Comparison of ENCODE assay signal across 18 cellular contexts in the genomic region with DNA sequence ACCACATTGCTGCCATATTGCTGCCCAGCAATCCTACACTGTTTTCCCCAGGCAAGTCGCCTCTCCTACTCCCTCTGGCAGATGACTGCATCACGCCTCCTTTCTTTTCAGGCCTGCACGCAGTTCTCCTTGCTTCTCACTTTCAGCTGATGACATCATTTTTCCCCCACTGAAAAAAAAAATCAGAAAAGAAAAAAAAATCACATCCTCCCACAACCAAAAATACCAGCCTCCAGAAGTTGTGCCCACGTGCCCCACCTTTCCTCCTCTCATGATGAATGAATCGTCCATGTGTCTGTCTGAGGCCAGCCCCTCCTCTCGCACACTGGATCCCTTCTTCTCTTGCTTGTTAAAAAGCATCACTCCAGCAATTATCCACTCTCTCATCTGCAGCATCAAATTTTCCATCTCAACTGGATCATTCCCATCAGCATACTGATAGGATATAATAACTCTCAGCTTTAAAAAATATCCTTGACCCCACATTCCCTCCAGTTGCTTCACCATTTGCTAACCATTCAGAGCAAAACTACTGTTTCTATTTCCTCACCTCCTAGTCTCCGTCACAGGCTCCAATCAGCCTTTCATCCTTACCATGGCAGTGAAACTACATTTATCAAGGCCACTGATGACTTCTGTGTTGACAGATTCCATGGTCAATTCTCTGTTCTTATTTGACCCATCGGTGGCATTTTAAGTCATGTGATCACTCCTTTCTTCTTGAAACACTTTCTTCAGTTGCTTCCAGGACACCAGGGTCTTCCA. TPM values are rescaled to one million over a fixed set of nuclear protein-coding genes. Genes with fewer than 3 reads are reported as not detected.
A peak's percentile ranks its signal among the peaks of the same experiment; 100 is the strongest.
DNase-seq lines count a peak whose midpoint lies in the region; ATAC-seq and TF ChIP-seq lines count a peak whose summit lies in the region.
"Had no signal": no experiment of that assay in that cellular context is flagged by ENCODE, and none has a peak within 500 bp of the region (broad histone marks: within the 10 kb centered on the region; RNA-seq: fewer than 3 reads in every experiment).

No MANE protein-coding gene starts in this region.

- no peaks in the 10 kb centered on the region for H3K4me1 ChIP-seq in Caco-2
- H3K4me1 ChIP-seq: right atrium auricular region had no signal

- no peak overlapping the region for H3K4me3 ChIP-seq in Caco-2 (ENCODE audit: low read depth, low read length)
- H3K4me3 ChIP-seq: PC-9, right atrium auricular region, thoracic aorta had no signal

- peaks cover 13% of the 10 kb centered on the region for H3K27me3 Mint-ChIP-seq in stimulated activated naive CD8-positive, alpha-beta T cell treated with anti-CD3 and anti-CD28 coated beads, Interleukin-15, amount 100 ng/mL, for 72 hours
- H3K27me3 Mint-ChIP-seq in Caco-2 (ENCODE audit: insufficient read depth, unreplicated experiment), result no peaks in the 10 kb centered on the region

- no peak for TF ChIP-seq CTCF in Caco-2 (IDR thresholded peaks at IDR 0.05; ENCODE audit: insufficient read depth in 1 of 2, low read depth in 1 of 2, low read length in 1 of 2, severe bottlenecking in 1 of 2, unreplicated experiment in 1 of 2)

- POLR2A ChIA-PET in Caco-2 (lab: Charles Lee), result no interaction called here

- H3K27ac Mint-ChIP-seq in stimulated activated naive CD8-positive, alpha-beta T cell treated with anti-CD3 and anti-CD28 coated beads, Interleukin-15, amount 100 ng/mL, for 72 hours, result peak overlapping the region in 1 of 2 donors; percentile 37
- no peak overlapping the region for H3K27ac Mint-ChIP-seq in Caco-2 (ENCODE audit: unreplicated experiment)
- H3K27ac Mint-ChIP-seq: activated CD8-positive, alpha-beta memory T cell treated with anti-CD3 and anti-CD28 coated beads, Interleukin-2, amount 10 ng/mL, durations not matched to agents 7 days and 5 days; nephron progenitor cell had no signal

- BruUV-seq in Caco-2 (replicated peaks; lab: Mats Ljungman, UMichigan), result no TSS peak

- no peaks in the 10 kb centered on the region for H3K36me3 ChIP-seq in Caco-2 (ENCODE audit: control insufficient read depth, insufficient read depth, low read length)
- H3K36me3 ChIP-seq: right atrium auricular region, thoracic aorta had no signal

- H3K4me3 Mint-ChIP-seq in stimulated activated naive CD8-positive, alpha-beta T cell treated with anti-CD3 and anti-CD28 coated beads, Interleukin-15, amount 100 ng/mL, for 72 hours, result no peak overlapping the region
- no peak overlapping the region for H3K4me3 Mint-ChIP-seq in Caco-2 (ENCODE audit: unreplicated experiment)
- H3K4me3 Mint-ChIP-seq: activated CD8-positive, alpha-beta memory T cell treated with anti-CD3 and anti-CD28 coated beads, Interleukin-2, amount 10 ng/mL, durations not matched to agents 7 days and 5 days; nephron progenitor cell had no signal

- peaks cover 14% of the 10 kb centered on the region for H3K4me1 Mint-ChIP-seq in stimulated activated naive CD8-positive, alpha-beta T cell treated with anti-CD3 and anti-CD28 coated beads, Interleukin-15, amount 100 ng/mL, for 72 hours
- H3K4me1 Mint-ChIP-seq in Caco-2 (ENCODE audit: low read depth, unreplicated experiment), result no peaks in the 10 kb centered on the region

- peak; percentile 58 for ATAC-seq in stimulated activated naive CD8-positive, alpha-beta T cell treated with anti-CD3 and anti-CD28 coated beads, Interleukin-15, amount 100 ng/mL, for 72 hours
- ATAC-seq: activated CD8-positive, alpha-beta memory T cell treated with anti-CD3 and anti-CD28 coated beads, Interleukin-2, amount 10 ng/mL, durations not matched to agents 7 days and 5 days; SK-N-SH treated with all-trans-retinoic acid at 6 μM for 48 hours had no signal

- in situ Hi-C loops in ACHN (cut with HindIII; ENCODE audit: low pct_ligation_motif_present, low pct_unique_long_range_greater_than_20kb, low sequenced_read_pairs), result no loop called here

- no peaks in the 10 kb centered on the region for H3K9me3 Mint-ChIP-seq in stimulated activated naive CD8-positive, alpha-beta T cell treated with anti-CD3 and anti-CD28 coated beads, Interleukin-15, amount 100 ng/mL, for 72 hours
- no peaks in the 10 kb centered on the region for H3K9me3 Mint-ChIP-seq in Caco-2 (ENCODE audit: unreplicated experiment)
- H3K9me3 Mint-ChIP-seq: nephron progenitor cell had no signal

- H3K27me3 ChIP-seq in Caco-2 (replicated peaks; ENCODE audit: control insufficient read depth, insufficient read depth, low read length), result no peaks in the 10 kb centered on the region
- H3K27me3 ChIP-seq: right atrium auricular region had no signal

- H3K9me3 ChIP-seq in Caco-2, result no peaks in the 10 kb centered on the region
- H3K9me3 ChIP-seq: right atrium auricular region, thoracic aorta had no signal

- intact Hi-C loops in Caco-2 (cut with micrococcal nuclease; ENCODE audit: unreplicated experiment), result no loop called here

- CTCF ChIA-PET in Caco-2 (lab: Charles Lee), result no interaction called here

- H3K36me3 Mint-ChIP-seq in Caco-2 (ENCODE audit: insufficient read depth, unreplicated experiment), result no peaks in the 10 kb centered on the region
- H3K36me3 Mint-ChIP-seq: activated CD8-positive, alpha-beta memory T cell treated with anti-CD3 and anti-CD28 coated beads, Interleukin-2, amount 10 ng/mL, durations not matched to agents 7 days and 5 days had no signal

- DNase-seq in activated T-cell treated with anti-CD3 and anti-CD28 coated beads for 4 hours (peak; percentile 5), nucleus accumbens (lab: John Stamatoyannopoulos, UW) (peak in 30 of 56 donors; percentile 7 to 69 (median 30)), Caco-2 (no peak), pons (ENCODE audit: low spot score) (no peak), ACHN (no peak)
- no peak for DNase-seq in activated T-cell treated with anti-CD3 and anti-CD28 coated beads, Interleukin-2, amount 50 U/mL, for 1 hour
- DNase-seq in activated naive CD4-positive, alpha-beta T cell treated with anti-CD3 and anti-CD28 coated beads, Interleukin-2, amount 50 U/mL, for 16 hours, result peak; percentile 38
- DNase-seq in stimulated activated naive CD8-positive, alpha-beta T cell treated with anti-CD3 and anti-CD28 coated beads, Interleukin-15, amount 100 ng/mL, for 72 hours, result peak in 1 of 2 donors; percentile 13
- DNase-seq: activated CD8-positive, alpha-beta memory T cell treated with anti-CD3 and anti-CD28 coated beads, Interleukin-2, amount 10 ng/mL, durations not matched to agents 7 days and 5 days; amniotic stem cell; cerebellar nuclear complex; NCI-H187 treated with DMSO at 0.1 percent for 48 hours; NCI-H69; nephron progenitor cell; PC-9 had no signal

RNA-seq across cellular contexts. Expression of a gene that starts 30.1 kb away (rescaled TPM):
- total RNA-seq in Caco-2 (2022), result 67.8 and 80.6 TPM in 2 replicates

RNA-seq across cellular contexts. Expression of a gene that starts 46.1 kb away (rescaled TPM):
- 308 and 325 TPM in 2 replicates for total RNA-seq in Caco-2 (2022)

Comparison
In these comparisons a context has a peak if more than half of its experiments do, and no peak if none do; other contexts are left out.
1. DNase-seq: peak in activated T-cell treated with anti-CD3 and anti-CD28 coated beads for 4 hours (single experiment), activated naive CD4-positive, alpha-beta T cell treated with anti-CD3 and anti-CD28 coated beads, Interleukin-2, amount 50 U/mL, for 16 hours (single experiment) and nucleus accumbens (30 of 56); none in activated T-cell treated with anti-CD3 and anti-CD28 coated beads, Interleukin-2, amount 50 U/mL, for 1 hour (single experiment), Caco-2 (0 of 2), pons (single experiment) and ACHN (single experiment).